Comparison of ENCODE assay signal across 11 cellular contexts in the genomic region with DNA sequence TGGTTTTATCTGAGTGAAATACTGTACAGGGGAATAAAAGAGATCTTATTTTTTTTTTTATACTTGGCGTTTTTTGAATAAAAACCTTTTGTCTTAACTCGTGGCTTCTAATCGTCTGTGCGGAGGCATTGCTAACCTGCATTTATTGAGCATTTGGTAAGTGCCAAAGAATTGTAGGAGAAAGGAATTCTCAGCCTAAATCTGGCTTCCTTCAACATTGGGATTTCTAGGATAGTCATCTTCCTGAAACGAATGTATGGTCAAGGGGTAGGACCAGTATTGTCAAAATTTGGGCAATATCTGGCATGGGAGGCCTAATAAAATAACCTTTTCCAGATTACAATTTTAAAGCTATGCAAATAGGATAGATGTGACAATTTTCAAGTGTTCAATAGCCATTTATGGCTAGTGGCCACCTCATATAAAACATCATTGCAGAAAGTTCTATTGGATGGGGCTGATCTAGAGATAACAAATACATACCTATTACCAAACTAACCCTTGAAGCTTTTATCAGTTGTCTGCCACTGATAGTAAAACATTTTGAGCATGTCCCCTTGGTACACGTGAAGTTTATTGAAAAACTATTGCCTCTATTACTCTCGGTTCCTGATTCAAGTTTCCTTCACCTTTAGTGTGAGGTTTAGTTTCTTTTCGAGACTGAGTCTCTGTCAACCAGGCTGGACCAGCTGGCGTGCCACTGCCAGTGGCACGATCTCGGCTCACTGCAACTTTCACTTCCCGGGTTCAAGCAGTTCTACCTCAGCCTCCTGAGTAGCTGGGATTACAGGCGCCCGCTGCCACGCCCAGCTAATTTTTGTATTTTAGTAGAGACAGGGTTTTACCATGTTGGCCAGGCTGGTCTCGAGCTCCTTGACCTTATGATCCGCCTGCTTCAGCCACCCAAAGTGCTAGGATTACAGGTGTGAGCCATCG. TPM values are rescaled to one million over a fixed set of nuclear protein-coding genes. Genes with fewer than 3 reads are reported as not detected.
A peak's percentile ranks its signal among the peaks of the same experiment; 100 is the strongest.
DNase-seq lines count a peak whose midpoint lies in the region; ATAC-seq and TF ChIP-seq lines count a peak whose summit lies in the region.
"Had no signal": no experiment of that assay in that cellular context is flagged by ENCODE, and none has a peak within 500 bp of the region (broad histone marks: within the 10 kb centered on the region; RNA-seq: fewer than 3 reads in every experiment).

No MANE protein-coding gene starts in this region.

- no peak for TF ChIP-seq CTCF in OCI-LY7 (conservative IDR thresholded peaks at IDR 0.05; ENCODE audit: low read length)
- no peak for TF ChIP-seq CTCF in A673 (conservative IDR thresholded peaks at IDR 0.05; ENCODE audit: low read depth, low read length)

- H3K27me3 Mint-ChIP-seq in CD8-positive, alpha-beta memory T cell = no peaks in the 10 kb centered on the region

- peak overlapping the region; percentile 89 for H3K27ac ChIP-seq in CD8-positive, alpha-beta memory T cell (ENCODE audit: low read depth, low read length)
- H3K27ac ChIP-seq in epithelial cell of prostate = peak overlapping the region; percentile 94
- no peak overlapping the region for H3K27ac ChIP-seq in OCI-LY7 (ENCODE audit: low read depth, low read length, poor library complexity, severe bottlenecking)
- H3K27ac ChIP-seq in A673 (ENCODE audit: low read depth, low read length, poor library complexity, severe bottlenecking) = no peak overlapping the region

- H3K4me3 Mint-ChIP-seq in CD8-positive, alpha-beta memory T cell = peak overlapping the region; percentile 90 to 99 (median 94)

- peaks cover 62% of the 10 kb centered on the region for H3K4me1 ChIP-seq in CD8-positive, alpha-beta memory T cell (ENCODE audit: insufficient read depth, low read length)
- H3K4me1 ChIP-seq in OCI-LY7 (ENCODE audit: insufficient read depth, low read length, poor library complexity, severe bottlenecking) (peaks cover 14% of the 10 kb centered on the region), A673 (ENCODE audit: insufficient read depth, low read length, poor library complexity, severe bottlenecking) (peaks cover 8% of the 10 kb centered on the region)

- H3K9me3 ChIP-seq in CD8-positive, alpha-beta memory T cell (ENCODE audit: low read length) = no peaks in the 10 kb centered on the region
- H3K9me3 ChIP-seq in OCI-LY7 (ENCODE audit: low read length) = no peaks in the 10 kb centered on the region
- H3K9me3 ChIP-seq in A673 (ENCODE audit: low read depth, low read length, poor library complexity, severe bottlenecking) = no peaks in the 10 kb centered on the region

- CTCF ChIA-PET in CD8-positive, alpha-beta memory T cell (lab: Charles Lee) = interaction anchor here (1.6 to 16.9 kb wide), 5 partner anchors 8 to 152 kb away, joined by 3 to 461 read pairs (median 216); no protein-coding TSS in a partner anchor
- CTCF ChIA-PET in OCI-LY7 (lab: Charles Lee; ENCODE audit: unreplicated experiment) (interaction anchor here (0.6 to 1.7 kb wide), 4 partner anchors 32 to 125 kb away, joined by 4 to 7 read pairs (median 4); no protein-coding TSS in a partner anchor), A673 (lab: Charles Lee) (no interaction called here)

- intact Hi-C loops in OCI-LY7 (cut with micrococcal nuclease; ENCODE audit: unreplicated experiment) (loop anchor here (10.0 kb wide), 1 partner anchor 411 kb away; no protein-coding TSS in a partner anchor), A673 (cut with micrococcal nuclease; ENCODE audit: unreplicated experiment) (loop anchor here (10.0 kb wide), 1 partner anchor 291 kb away; the partner anchor contains the start of gene C6orf89)

- H3K36me3 Mint-ChIP-seq in CD8-positive, alpha-beta memory T cell = peaks cover 43 to 60% (median 51%) of the 10 kb centered on the region in 3 donors

- peak overlapping the region; percentile 68 for H3K4me3 ChIP-seq in CD8-positive, alpha-beta memory T cell (ENCODE audit: low read length)
- no peak overlapping the region for H3K4me3 ChIP-seq in OCI-LY7 (ENCODE audit: low read depth, low read length, poor library complexity, severe bottlenecking)
- no peak overlapping the region for H3K4me3 ChIP-seq in A673 (ENCODE audit: low read depth, low read length, poor library complexity, severe bottlenecking)

- peak; percentile 43 for ATAC-seq in GM21528 (IDR thresholded peaks at IDR 0.05; ENCODE audit: low FRiP score, unreplicated experiment)
- no peak for ATAC-seq in GM19463 (IDR thresholded peaks at IDR 0.05; ENCODE audit: unreplicated experiment)
- ATAC-seq: left colon had no signal

- H3K9me2 ChIP-seq in OCI-LY7 (ENCODE audit: insufficient read depth, low read length) = no peaks in the 10 kb centered on the region

- H2AFZ ChIP-seq in OCI-LY7 (ENCODE audit: low read length) = no peak overlapping the region

- no TSS peak for BruUV-seq in OCI-LY7 (replicated peaks; lab: Mats Ljungman, UMichigan)
- no TSS peak for BruUV-seq in A673 (replicated peaks; lab: Mats Ljungman, UMichigan)

- POLR2A ChIA-PET in CD8-positive, alpha-beta memory T cell (lab: Charles Lee) = interaction anchor here (0.8 to 1.4 kb wide), 3 partner anchors 11 to 146 kb away, joined by 4 to 6 read pairs (median 5); no protein-coding TSS in a partner anchor
- POLR2A ChIA-PET in OCI-LY7 (lab: Charles Lee) (interaction anchor here (0.7 to 1.6 kb wide), 5 partner anchors 19 to 125 kb away, joined by 3 to 6 read pairs (median 3); no protein-coding TSS in a partner anchor), A673 (lab: Charles Lee; ENCODE audit: low non-redundant PET) (interaction anchor here (0.7 kb wide), 1 partner anchor 35 kb away, joined by 5 read pairs; no protein-coding TSS in a partner anchor)

- no peak for DNase-seq in CD8-positive, alpha-beta memory T cell
- DNase-seq in RPMI8226 = peak; percentile 36
- DNase-seq in epithelial cell of prostate (ENCODE audit: low read depth, low spot score) = no peak
- DNase-seq in HCEC 1CT = no peak
- no peak for DNase-seq in OCI-LY7 (ENCODE audit: low spot score)
- DNase-seq in A673 (ENCODE audit: low spot score) = no peak
- DNase-seq: NCI-H1417 treated with DMSO at 0.1 percent for 48 hours, SW 1271 had no signal

- peaks cover 0 to 2% (median 0%) of the 10 kb centered on the region in 5 donors for H3K9me3 Mint-ChIP-seq in CD8-positive, alpha-beta memory T cell

- no peaks in the 10 kb centered on the region for H3K27me3 ChIP-seq in CD8-positive, alpha-beta memory T cell (ENCODE audit: insufficient read depth, low read length, poor library complexity, severe bottlenecking)
- no peaks in the 10 kb centered on the region for H3K27me3 ChIP-seq in A673 (replicated peaks; ENCODE audit: insufficient read depth, low read depth, low read length, poor library complexity)

- peak overlapping the region; percentile 82 to 98 (median 94) for H3K27ac Mint-ChIP-seq in CD8-positive, alpha-beta memory T cell

- no peak overlapping the region for H3K4me2 ChIP-seq in OCI-LY7 (ENCODE audit: low read length)

- H3K36me3 ChIP-seq in CD8-positive, alpha-beta memory T cell (ENCODE audit: insufficient read depth, low read length) = peaks cover 48% of the 10 kb centered on the region
- H3K36me3 ChIP-seq in OCI-LY7 (ENCODE audit: insufficient read depth, low read length) (peaks cover 55% of the 10 kb centered on the region), A673 (ENCODE audit: insufficient read depth, low read length, poor library complexity, severe bottlenecking) (peaks cover 31% of the 10 kb centered on the region)

- H3K4me1 Mint-ChIP-seq in CD8-positive, alpha-beta memory T cell = peaks cover 65 to 71% (median 67%) of the 10 kb centered on the region in 3 donors

- H3K79me2 ChIP-seq in OCI-LY7 (ENCODE audit: insufficient read depth, low read depth, low read length) = peaks cover 20% of the 10 kb centered on the region; the same call in 1 of the 2 replicates

- H4K20me1 ChIP-seq in OCI-LY7 (ENCODE audit: insufficient read depth, low read length) = peaks cover 13% of the 10 kb centered on the region

RNA-seq across cellular contexts. Expression of gene PIM1, which starts 5.6 kb away (rescaled TPM):
- 10 to 100 TPM; 93.7 to 99.1 TPM for total RNA-seq in CD8-positive, alpha-beta memory T cell
- 253 TPM for polyA plus RNA-seq in CD8-positive, alpha-beta memory T cell
- 27.4 and 31.4 TPM in 2 replicates for total RNA-seq in OCI-LY7 (2014; rRNA removed; shearing (Covaris generic))
- total RNA-seq in OCI-LY7 (2022) (24.7 and 35.8 TPM in 2 replicates), A673 (2021) (8.9 and 10.6 TPM in 2 replicates)

Comparison
In these comparisons a context has a peak if more than half of its experiments do, and no peak if none do; other contexts are left out.
1. H3K27ac ChIP-seq: peak in CD8-positive, alpha-beta memory T cell (single experiment) and epithelial cell of prostate (single experiment); none in OCI-LY7 (single experiment) and A673 (single experiment).